Comparison of ENCODE assay signal across 8 cellular contexts in genomic region chr15:88246666-88247446, GRCh38. TPM values are rescaled to one million over a fixed set of nuclear protein-coding genes. Genes with fewer than 3 reads are reported as not detected.
DNase-seq lines count a peak whose midpoint lies in the region; ATAC-seq and TF ChIP-seq lines count a peak whose summit lies in the region.

No MANE protein-coding gene starts in this region.

- H3K36me3 ChIP-seq in DOHH2 (ENCODE audit: control insufficient read depth, low read length), result no peaks in the 10 kb centered on the region
- no peaks in the 10 kb centered on the region for H3K36me3 ChIP-seq in RWPE2 (ENCODE audit: low read depth)
- no peaks in the 10 kb centered on the region for H3K36me3 ChIP-seq in thoracic aorta

- H3K9me3 ChIP-seq in DOHH2 (ENCODE audit: control insufficient read depth, insufficient read depth, low read length) (no peaks in the 10 kb centered on the region), RWPE2 (ENCODE audit: severe bottlenecking) (no peaks in the 10 kb centered on the region), thoracic aorta (no peaks in the 10 kb centered on the region)

- peak; percentile 61 for DNase-seq in Jurkat, Clone E6-1 (ENCODE audit: low read depth, low spot score)
- DNase-seq in RWPE2 (ENCODE audit: low spot score) (no peak), foreskin melanocyte (peak; percentile 49), omental fat pad (ENCODE audit: low spot score) (peak; percentile 65), thoracic aorta (ENCODE audit: low spot score) (no peak)
- DNase-seq in activated effector memory CD4-positive, alpha-beta T cell treated with Interleukin-2 at 50 U/mL for 16 hours, result peak; percentile 52

- H3K27ac ChIP-seq in DOHH2 (ENCODE audit: low read depth, low read length) (no peak overlapping the region), RWPE2 (ENCODE audit: poor library complexity, severe bottlenecking) (no peak overlapping the region), thoracic aorta (peak overlapping the region; percentile 77 to 81)

- peak; percentile 97 for TF ChIP-seq CTCF in DOHH2 (IDR thresholded peaks at IDR 0.05; ENCODE audit: low read depth, low read length, poor library complexity, severe bottlenecking)
- peak; percentile 99 for TF ChIP-seq CTCF in RWPE2 (IDR thresholded peaks at IDR 0.05; ENCODE audit: poor library complexity, severe bottlenecking)
- TF ChIP-seq CTCF in omental fat pad (IDR thresholded peaks at IDR 0.05), result peak in 2 of 3 donors; percentile 29 to 71
- TF ChIP-seq CTCF in thoracic aorta (IDR thresholded peaks at IDR 0.05), result peak; percentile 99

- H3F3A ChIP-seq in DOHH2 (ENCODE audit: control insufficient read depth, insufficient read depth), result no peaks in the 10 kb centered on the region

- H3K9me2 ChIP-seq in DOHH2 (replicated peaks; ENCODE audit: control insufficient read depth, low read length), result no peaks in the 10 kb centered on the region

- H3K4me3 ChIP-seq in DOHH2 (ENCODE audit: low read length) (no peak overlapping the region), RWPE2 (ENCODE audit: severe bottlenecking) (no peak overlapping the region), thoracic aorta (peak overlapping the region; percentile 67)
- no peak overlapping the region for H3K4me3 ChIP-seq in Jurkat, Clone E6-1 (ENCODE audit: low read length)

- H3K4me2 ChIP-seq in DOHH2 (ENCODE audit: low read length), result peak overlapping the region; percentile 15; the same call in 1 of the 2 replicates

- no peaks in the 10 kb centered on the region for H4K20me1 ChIP-seq in DOHH2 (ENCODE audit: control insufficient read depth, insufficient read depth, low read depth, low read length)

- H3K27me3 ChIP-seq in DOHH2 (ENCODE audit: control insufficient read depth, low read length) (no peaks in the 10 kb centered on the region), RWPE2 (ENCODE audit: insufficient read depth, poor library complexity, severe bottlenecking) (no peaks in the 10 kb centered on the region), thoracic aorta (replicated peaks; ENCODE audit: insufficient read depth) (no peaks in the 10 kb centered on the region)

- no peaks in the 10 kb centered on the region for H3K79me2 ChIP-seq in DOHH2 (ENCODE audit: control insufficient read depth, low read length)

- H3K4me1 ChIP-seq in DOHH2 (ENCODE audit: control insufficient read depth, low read length) (peaks cover 15% of the 10 kb centered on the region), RWPE2 (ENCODE audit: insufficient read depth, poor library complexity, severe bottlenecking) (no peaks in the 10 kb centered on the region), thoracic aorta (ENCODE audit: control insufficient read depth in 1 of 2, low read depth in 2 of 2) (peaks cover 31 to 60% of the 10 kb centered on the region in 2 donors)

- ATAC-seq in GM21717 (IDR thresholded peaks at IDR 0.05; ENCODE audit: unreplicated experiment), result peak; percentile 82
- ATAC-seq in RWPE2 (ENCODE audit: low read depth), result peak; percentile 89
- peak; percentile 79 for ATAC-seq in omental fat pad (ENCODE audit: low FRiP score)
- peak; percentile 56 for ATAC-seq in thoracic aorta (ENCODE audit: insufficient number of reproducible peaks, low FRiP score, low read depth)

RNA-seq across cellular contexts. Expression of gene NTRK3, which starts 9.7 kb away (rescaled TPM):
- polyA plus RNA-seq in Jurkat, Clone E6-1 (2012; ENCODE audit: insufficient read depth, insufficient read length), result 15.1 TPM
- total RNA-seq in omental fat pad (1 to 10 TPM in 3 of 4 donors, under 1 TPM in 1; 0.75 to 5.2 (median 3.6) TPM), thoracic aorta (10 to 100 TPM; 84.9 to 87.3 TPM)

Comparison
In these comparisons a context has a peak if more than half of its experiments do, and no peak if none do; other contexts are left out.
1. H3K27ac ChIP-seq: peak in thoracic aorta (2 of 2); none in DOHH2 (single experiment) and RWPE2 (single experiment).
2. DNase-seq: peak in Jurkat, Clone E6-1 (single experiment), activated effector memory CD4-positive, alpha-beta T cell treated with Interleukin-2 at 50 U/mL for 16 hours (single experiment), foreskin melanocyte (single experiment) and omental fat pad (single experiment); none in RWPE2 (single experiment) and thoracic aorta (single experiment).
3. RNA of gene NTRK3, which starts 9.7 kb away (total RNA-seq): 84.9 to 87.3 TPM in thoracic aorta; 0.75 to 5.2 TPM in omental fat pad; every median in the first group is over 10 times any median in the second.
4. Peak in every context shown above with its lines, with median percentiles within 50 percentile points of each other: CTCF ChIP-seq and ATAC-seq.